In genomic region chr2:228875152-228875875, GRCh38 we compare ENCODE assay signal across 22 cellular contexts.
DNase-seq lines count a peak whose midpoint lies in the region; ATAC-seq, FAIRE-seq and TF ChIP-seq lines count a peak whose summit lies in the region.
"Had no signal": no experiment of that assay in that cellular context is flagged by ENCODE, and none has a peak within 500 bp of the region (broad histone marks: within the 10 kb centered on the region; RNA-seq: fewer than 3 reads in every experiment).

No MANE protein-coding gene starts in this region.

- H2BK120ac ChIP-seq in trophoblast cell (ENCODE audit: insufficient read depth, low read length, poor library complexity), result no peak overlapping the region

- H4K8ac ChIP-seq in trophoblast cell (ENCODE audit: low read depth, low read length), result no peak overlapping the region

- H2AK5ac ChIP-seq in trophoblast cell (ENCODE audit: low read length), result no peak overlapping the region

- H3K9ac ChIP-seq in trophoblast cell (ENCODE audit: low read length), result no peak overlapping the region
- no peak overlapping the region for H3K9ac ChIP-seq in kidney (ENCODE audit: low read length in 2 of 2)
- H3K9ac ChIP-seq: neural progenitor cell had no signal

- H3K18ac ChIP-seq in trophoblast cell (ENCODE audit: low read length), result no peak overlapping the region

- no peak overlapping the region for H4K91ac ChIP-seq in trophoblast cell (ENCODE audit: low read depth, low read length)

- no peak overlapping the region for H4K12ac ChIP-seq in trophoblast cell (ENCODE audit: low read depth, low read length)

- H3K27ac ChIP-seq in trophoblast cell (ENCODE audit: low read depth, low read length), result peak overlapping the region; percentile 17
- no peak overlapping the region for H3K27ac ChIP-seq in kidney (ENCODE audit: low read depth in 2 of 2, low read length in 2 of 2)
- H3K27ac ChIP-seq: cardiac muscle cell, HL-60, neural progenitor cell, right lobe of liver had no signal

- peak overlapping the region; percentile 42 for H3K4me3 Mint-ChIP-seq in HFFc6
- H3K4me3 Mint-ChIP-seq: immature natural killer cell; neural progenitor cell; T-helper 1 cell treated with Interleukin-12 subunit alpha and Interleukin-12 subunit beta and Interleukin-4 antibody, amounts not matched to agents 30 μg/mL and 1 μg/mL, for 36 hours; type B pancreatic cell had no signal

- H3K27me3 ChIP-seq in BJ (ENCODE audit: control insufficient read depth, insufficient read depth, low read length) (no peaks in the 10 kb centered on the region), trophoblast cell (ENCODE audit: insufficient read depth, low read length) (no peaks in the 10 kb centered on the region)
- H3K27me3 ChIP-seq: cardiac muscle cell, neural progenitor cell, right lobe of liver had no signal

- peak overlapping the region; percentile 6; the same call in 1 of the 2 replicates for H3K27ac Mint-ChIP-seq in HFFc6
- H3K27ac Mint-ChIP-seq: immature natural killer cell; neural progenitor cell; T-helper 1 cell treated with Interleukin-12 subunit alpha and Interleukin-12 subunit beta and Interleukin-4 antibody, amounts not matched to agents 30 μg/mL and 1 μg/mL, for 36 hours; type B pancreatic cell had no signal

- H3K4me2 ChIP-seq in trophoblast cell (ENCODE audit: low read length), result no peak overlapping the region
- H3K4me2 ChIP-seq: neural progenitor cell had no signal

- peaks cover 30% of the 10 kb centered on the region for H3K4me1 Mint-ChIP-seq in HFFc6 (ENCODE audit: low read depth)
- H3K4me1 Mint-ChIP-seq: immature natural killer cell, neural progenitor cell had no signal

- H3K4me1 ChIP-seq in trophoblast cell (ENCODE audit: control insufficient read depth in 1 of 2, insufficient read depth in 2 of 2, low read length in 2 of 2) (no peaks in the 10 kb centered on the region), kidney (ENCODE audit: control insufficient read depth in 1 of 2, insufficient read depth in 1 of 2, low read depth in 1 of 2, low read length in 2 of 2) (no peaks in the 10 kb centered on the region)
- H3K4me1 ChIP-seq: neural progenitor cell, right lobe of liver had no signal

- H3K14ac ChIP-seq in trophoblast cell (ENCODE audit: low read length), result no peak overlapping the region

- no peak for FAIRE-seq in kidney (lab: Jason Lieb, UNC)

- no peaks in the 10 kb centered on the region for H3K9me3 ChIP-seq in trophoblast cell (ENCODE audit: insufficient read depth, low read depth, low read length)
- H3K9me3 ChIP-seq in kidney (ENCODE audit: control insufficient read depth in 1 of 2, low read length in 2 of 2), result no peaks in the 10 kb centered on the region
- H3K9me3 ChIP-seq: right lobe of liver had no signal

- DNase-seq in BJ (ENCODE audit: low read depth) (peak; percentile 65), HFFc6 (peak; percentile 36), astrocyte of the hippocampus (ENCODE audit: low read depth, low spot score) (peak; percentile 5), trophoblast cell (no peak), kidney (no peak)
- DNase-seq: activated CD8-positive, alpha-beta memory T cell treated with anti-CD3 and anti-CD28 coated beads, Interleukin-2, amount 50 U/mL, for 4 hours; activated naive CD4-positive, alpha-beta T cell treated with Interleukin-2 at 50 U/mL for 16 hours; C1 segment of cervical spinal cord; DMS79 treated with DMSO at 0.1 percent for 48 hours; effector memory CD4-positive, alpha-beta T cell; immature natural killer cell; NCI-H2029 treated with DMSO at 0.1 percent for 48 hours; right lobe of liver; RPMI8226 had no signal

- CTCF ChIA-PET in BJ (lab: Yijun Ruan, JAX), result no interaction called here

- H3K27me3 Mint-ChIP-seq in HFFc6 (ENCODE audit: insufficient read depth), result no peaks in the 10 kb centered on the region; the same call in none of the 2 replicates
- H3K27me3 Mint-ChIP-seq: type B pancreatic cell had no signal

- no peak overlapping the region for H3K23ac ChIP-seq in trophoblast cell (ENCODE audit: low read length)

- H3K36me3 ChIP-seq in BJ (ENCODE audit: control insufficient read depth, insufficient read depth, low read length), result no peaks in the 10 kb centered on the region
- H3K36me3 ChIP-seq in trophoblast cell (ENCODE audit: control insufficient read depth in 1 of 2, insufficient read depth in 2 of 2, low read length in 2 of 2), result no peaks in the 10 kb centered on the region
- no peaks in the 10 kb centered on the region for H3K36me3 ChIP-seq in kidney (ENCODE audit: control insufficient read depth in 1 of 2, insufficient read depth in 2 of 2, low read length in 2 of 2)
- H3K36me3 ChIP-seq: cardiac muscle cell, neural progenitor cell, right lobe of liver had no signal

- H2BK12ac ChIP-seq in trophoblast cell (ENCODE audit: low read length), result no peak overlapping the region

- H3K79me2 ChIP-seq in trophoblast cell (ENCODE audit: control insufficient read depth, insufficient read depth, low read length, poor library complexity), result no peaks in the 10 kb centered on the region

- H3K79me1 ChIP-seq in trophoblast cell (ENCODE audit: low read length), result no peaks in the 10 kb centered on the region

- WGBS in trophoblast cell (ENCODE audit: extremely low coverage, insufficient coverage, insufficient read length), result no CpG with 5 or more reads among the region's 5 CpGs

- H2AFZ ChIP-seq in trophoblast cell (ENCODE audit: insufficient read depth, low read length, poor library complexity), result no peak overlapping the region
- H2AFZ ChIP-seq: neural progenitor cell had no signal

- ATAC-seq in HG03095 (IDR thresholded peaks at IDR 0.05; ENCODE audit: unreplicated experiment) (no peak), GM19351 (IDR thresholded peaks at IDR 0.05; ENCODE audit: unreplicated experiment) (no peak), GM21515 (IDR thresholded peaks at IDR 0.05; ENCODE audit: unreplicated experiment) (no peak)
- ATAC-seq: right lobe of liver had no signal

- TF ChIP-seq CTCF in BJ (IDR thresholded peaks at IDR 0.05; ENCODE audit: insufficient read depth, low read depth, low read length) (no peak), HFFc6 (IDR thresholded peaks at IDR 0.05) (no peak), kidney (IDR thresholded peaks at IDR 0.05; ENCODE audit: borderline replicate concordance, extremely low read depth, insufficient read depth) (no peak)

- intact Hi-C loops in kidney (cut with DNase I), result no loop called here

- peaks cover 4% of the 10 kb centered on the region; the same call in 1 of the 2 replicates for H3K9me3 Mint-ChIP-seq in HFFc6
- H3K9me3 Mint-ChIP-seq: neural progenitor cell had no signal

- no peak overlapping the region for H3K4me3 ChIP-seq in BJ (ENCODE audit: low read depth, low read length)
- H3K4me3 ChIP-seq in trophoblast cell (ENCODE audit: low read depth, low read length), result no peak overlapping the region
- H3K4me3 ChIP-seq in kidney (ENCODE audit: low read length in 2 of 2), result no peak overlapping the region
- H3K4me3 ChIP-seq: cardiac muscle cell, neural progenitor cell, right lobe of liver had no signal

- POLR2A ChIA-PET in BJ (lab: Charles Lee), result interaction anchor here (0.5 kb wide), 1 partner anchor 31 kb away, joined by 3 read pairs; no protein-coding TSS in a partner anchor

- no peak overlapping the region for H3K4ac ChIP-seq in trophoblast cell (ENCODE audit: low read depth, low read length)

- H2BK5ac ChIP-seq in trophoblast cell (ENCODE audit: low read depth, low read length, poor library complexity), result no peak overlapping the region

- H3K36me3 Mint-ChIP-seq in HFFc6 (ENCODE audit: low read depth), result peaks cover 11% of the 10 kb centered on the region
- H3K36me3 Mint-ChIP-seq: immature natural killer cell, neural progenitor cell, type B pancreatic cell had no signal

Comparison
In these comparisons a context has a peak if more than half of its experiments do, and no peak if none do; other contexts are left out.
1. DNase-seq: peak in BJ (single experiment), HFFc6 (single experiment) and astrocyte of the hippocampus (single experiment); none in trophoblast cell (0 of 2) and kidney (single experiment).